ENCODE assay signal across 33 cellular contexts in genomic region chr3:57052662-57053061, GRCh38. TPM values are rescaled to one million over a fixed set of nuclear protein-coding genes. Genes with fewer than 3 reads are reported as not detected.
"Had no signal": no experiment of that assay in that cellular context is flagged by ENCODE, and none has a peak within 500 bp of the region (broad histone marks: within the 10 kb centered on the region; RNA-seq: fewer than 3 reads in every experiment).

No MANE protein-coding gene starts in this region.

- H3K27me3 ChIP-seq: ascending aorta, cardiac muscle cell had no signal

- H3K36me3 ChIP-seq: ascending aorta, cardiac muscle cell, WERI-Rb-1 had no signal

- H3K4me3 ChIP-seq: ascending aorta, cardiac muscle cell had no signal

- H3K4me1 ChIP-seq: ascending aorta had no signal

- DNase-seq: activated CD4-positive, alpha-beta memory T cell treated with anti-CD3 and anti-CD28 coated beads, Interleukin-2, amount 10 ng/mL, durations not matched to agents 7 days and 5 days; activated CD4-positive, alpha-beta T cell treated with anti-CD3 and anti-CD28 coated beads for 1 hour; activated CD4-positive, alpha-beta T cell treated with anti-CD3 and anti-CD28 coated beads for 36 hours; activated CD4-positive, alpha-beta T cell treated with anti-CD3 and anti-CD28 coated beads for 48 hours; activated CD4-positive, alpha-beta T cell treated with anti-CD3 and anti-CD28 coated beads, Interleukin-2, amount 10 ng/mL, durations not matched to agents 7 days and 5 days; activated CD4-positive, alpha-beta T cell treated with anti-CD3 and anti-CD28 coated beads, Interleukin-2, amount 50 U/mL, for 48 hours; activated CD4-positive, CD25-positive, alpha-beta regulatory T cell; activated CD8-positive, alpha-beta memory T cell treated with anti-CD3 and anti-CD28 coated beads for 24 hours; activated CD8-positive, alpha-beta memory T cell treated with anti-CD3 and anti-CD28 coated beads, Interleukin-2, amount 10 ng/mL, durations not matched to agents 7 days and 5 days; activated CD8-positive, alpha-beta memory T cell treated with anti-CD3 and anti-CD28 coated beads, Interleukin-2, amount 50 U/mL, for 48 hours; activated CD8-positive, alpha-beta T cell treated with anti-CD3 and anti-CD28 coated beads, Interleukin-2, amount 10 ng/mL, durations not matched to agents 7 days and 5 days; activated effector memory CD4-positive, alpha-beta T cell treated with Interleukin-2 at 50 U/mL for 16 hours; activated gamma-delta T cell; activated naive CD4-positive, alpha-beta T cell treated with anti-CD3 and anti-CD28 coated beads, Interleukin-2, amount 10 ng/mL, durations not matched to agents 7 days and 5 days; activated naive CD4-positive, alpha-beta T cell treated with Interleukin-2 at 50 U/mL for 16 hours; activated naive CD8-positive, alpha-beta T cell treated with anti-CD3 and anti-CD28 coated beads, Interleukin-2, amount 10 ng/mL, durations not matched to agents 7 days and 5 days; activated naive CD8-positive, alpha-beta T cell treated with anti-CD3 and anti-CD28 coated beads, Interleukin-2, amount 50 U/mL, for 24 hours; activated T-cell treated with anti-CD3 and anti-CD28 coated beads, Interleukin-2, amount 50 U/mL, for 24 hours; activated T-cell treated with anti-CD3 and anti-CD28 coated beads, Interleukin-2, amount 50 U/mL, for 48 hours; amygdala; anterior cingulate cortex; central memory CD4-positive, alpha-beta T cell; T-helper 1 cell; T-helper 2 cell; T-helper 9 cell; WERI-Rb-1 had no signal

- H3K9me3 ChIP-seq: ascending aorta had no signal

- H3K27ac ChIP-seq: ascending aorta, cardiac muscle cell, WERI-Rb-1 had no signal

- ATAC-seq: activated CD4-positive, alpha-beta T cell treated with anti-CD3 and anti-CD28 coated beads for 36 hours; activated CD4-positive, CD25-positive, alpha-beta regulatory T cell treated with anti-CD3 and anti-CD28 coated beads, Interleukin-2, amount 50 U/mL, for 24 hours; activated CD8-positive, alpha-beta memory T cell treated with anti-CD3 and anti-CD28 coated beads, Interleukin-2, amount 10 ng/mL, durations not matched to agents 7 days and 5 days; activated CD8-positive, alpha-beta T cell treated with anti-CD3 and anti-CD28 coated beads, Interleukin-2, amount 10 ng/mL, durations not matched to agents 7 days and 5 days; activated naive CD8-positive, alpha-beta T cell treated with anti-CD3 and anti-CD28 coated beads, Interleukin-2, amount 50 U/mL, for 24 hours; WTC11 had no signal

RNA-seq across cellular contexts. Expression of gene SPATA12, which starts 7.8 kb away (rescaled TPM):
- total RNA-seq: activated CD4-positive, alpha-beta memory T cell treated with anti-CD3 and anti-CD28 coated beads, Interleukin-2, amount 10 ng/mL, durations not matched to agents 7 days and 5 days; activated CD4-positive, alpha-beta T cell treated with anti-CD3 and anti-CD28 coated beads for 36 hours; activated CD4-positive, alpha-beta T cell treated with anti-CD3 and anti-CD28 coated beads, Interleukin-2, amount 10 ng/mL, durations not matched to agents 7 days and 5 days; activated CD8-positive, alpha-beta memory T cell treated with anti-CD3 and anti-CD28 coated beads, Interleukin-2, amount 10 ng/mL, durations not matched to agents 7 days and 5 days; activated CD8-positive, alpha-beta T cell treated with anti-CD3 and anti-CD28 coated beads, Interleukin-2, amount 10 ng/mL, durations not matched to agents 7 days and 5 days; activated naive CD8-positive, alpha-beta T cell treated with anti-CD3 and anti-CD28 coated beads, Interleukin-2, amount 10 ng/mL, durations not matched to agents 7 days and 5 days; activated T-helper 2 cell treated with anti-CD3 and anti-CD28 coated beads, Interferon-gamma antibody, Interleukin-2, Interleukin-4, amounts not matched to agents 10 μg/mL and 5 μg/mL and 100 μg/mL, durations not matched to agents 14 hours and 24 hours and 36 hours; ascending aorta; bronchial epithelial cell; cardiac muscle cell; cerebellum had no signal
- polyA plus RNA-seq: cardiac muscle cell had no signal
